ENCODE assay signal across 26 cellular contexts in genomic region chr1:218297867-218298266, GRCh38. TPM values are rescaled to one million over a fixed set of nuclear protein-coding genes. Genes with fewer than 3 reads are reported as not detected.
DNase-seq lines count a peak whose midpoint lies in the region; ATAC-seq and TF ChIP-seq lines count a peak whose summit lies in the region.
"Had no signal": no experiment of that assay in that cellular context is flagged by ENCODE, and none has a peak within 500 bp of the region (broad histone marks: within the 10 kb centered on the region; RNA-seq: fewer than 3 reads in every experiment).

No MANE protein-coding gene starts in this region.

- H3K9ac ChIP-seq in GM23248 (no peak overlapping the region), PC-3 (ENCODE audit: low read length) (no peak overlapping the region), skeletal muscle satellite cell (ENCODE audit: low read depth, low read length) (no peak overlapping the region), smooth muscle cell (ENCODE audit: low read depth) (no peak overlapping the region)
- H3K9ac ChIP-seq: BLaER1 had no signal

- no peak overlapping the region for H3K27ac ChIP-seq in GM23248
- no peak overlapping the region for H3K27ac ChIP-seq in PC-3 (ENCODE audit: low read length)
- H3K27ac ChIP-seq in epithelial cell of prostate: peak overlapping the region; percentile 32
- H3K27ac ChIP-seq in smooth muscle cell (ENCODE audit: low read depth): no peak overlapping the region
- H3K27ac ChIP-seq: BLaER1, heart left ventricle, pancreas had no signal

- intact Hi-C loops in PC-3 (cut with micrococcal nuclease): no loop called here

- H4K20me1 ChIP-seq in GM23248 (ENCODE audit: insufficient read depth) (no peaks in the 10 kb centered on the region), PC-3 (ENCODE audit: low read length) (peaks cover 13% of the 10 kb centered on the region), smooth muscle cell (ENCODE audit: low read depth) (peaks cover 32% of the 10 kb centered on the region)

- no peak overlapping the region for H2AFZ ChIP-seq in GM23248
- no peak overlapping the region for H2AFZ ChIP-seq in PC-3 (ENCODE audit: low read length)
- H2AFZ ChIP-seq in smooth muscle cell (ENCODE audit: low read depth): no peak overlapping the region

- no peak for TF ChIP-seq CTCF in PC-3 (conservative IDR thresholded peaks at IDR 0.05; ENCODE audit: low read depth, low read length)
- no peak for TF ChIP-seq CTCF in smooth muscle cell (IDR thresholded peaks at IDR 0.05; ENCODE audit: borderline replicate concordance, insufficient read depth, poor library complexity, severe bottlenecking)

- no TSS peak for BruUV-seq in PC-3 (replicated peaks; lab: Mats Ljungman, UMichigan)

- CTCF ChIA-PET in PC-3 (lab: Charles Lee): no interaction called here

- H3K27me3 ChIP-seq in GM23248 (replicated peaks; ENCODE audit: insufficient read depth) (no peaks in the 10 kb centered on the region), PC-3 (ENCODE audit: low read length) (no peaks in the 10 kb centered on the region), skeletal muscle satellite cell (ENCODE audit: control insufficient read depth, insufficient read depth, low read length) (no peaks in the 10 kb centered on the region), smooth muscle cell (ENCODE audit: low read depth) (no peaks in the 10 kb centered on the region)
- H3K27me3 ChIP-seq: BLaER1, heart left ventricle, MG63, pancreas had no signal

- no peak; the same call in 1 of the 2 replicates for ATAC-seq in PC-3
- ATAC-seq in GM21825 (IDR thresholded peaks at IDR 0.05; ENCODE audit: unreplicated experiment): no peak
- ATAC-seq: heart left ventricle, left cardiac atrium, mucosa of descending colon, pancreas, T-cell had no signal

- no peaks in the 10 kb centered on the region for H3K9me3 ChIP-seq in GM23248 (ENCODE audit: low read depth)
- no peaks in the 10 kb centered on the region for H3K9me3 ChIP-seq in PC-3 (ENCODE audit: low read length)
- no peaks in the 10 kb centered on the region for H3K9me3 ChIP-seq in skeletal muscle satellite cell (replicated peaks; ENCODE audit: low read length)
- no peaks in the 10 kb centered on the region for H3K9me3 ChIP-seq in smooth muscle cell (replicated peaks; ENCODE audit: low read depth)
- H3K9me3 ChIP-seq: BLaER1, heart left ventricle, MG63, mucosa of descending colon, pancreas had no signal

- H3K79me2 ChIP-seq in GM23248 (ENCODE audit: insufficient read depth): peaks cover 83% of the 10 kb centered on the region
- H3K79me2 ChIP-seq in PC-3 (ENCODE audit: low read length): peaks cover 98% of the 10 kb centered on the region
- H3K79me2 ChIP-seq in smooth muscle cell (ENCODE audit: low read depth): peaks cover 18% of the 10 kb centered on the region

- 53 to 59% methylated on average over 1 of the region's 1 CpG for WGBS in GM23248 (ENCODE audit: low coverage in 1 of 2, low lambda C conversion rate in 2 of 2, missing lambda C conversion rate in 2 of 2), 2 experiments
- 86% methylated on average over 1 of the region's 1 CpG for WGBS in smooth muscle cell (ENCODE audit: low lambda C conversion rate)

- H3K4me1 ChIP-seq in GM23248 (ENCODE audit: insufficient read depth): peaks cover 33% of the 10 kb centered on the region
- H3K4me1 ChIP-seq in PC-3 (ENCODE audit: insufficient read depth, low read length): peaks cover 13% of the 10 kb centered on the region; the same call in 1 of the 2 replicates
- H3K4me1 ChIP-seq in skeletal muscle satellite cell (ENCODE audit: control insufficient read depth, insufficient read depth, low read length): peaks cover 33% of the 10 kb centered on the region
- H3K4me1 ChIP-seq in smooth muscle cell (ENCODE audit: low read depth): peaks cover 5% of the 10 kb centered on the region
- H3K4me1 ChIP-seq: BLaER1 had no signal

- H3K4me2 ChIP-seq in GM23248 (ENCODE audit: unreplicated experiment): no peak overlapping the region
- no peak overlapping the region for H3K4me2 ChIP-seq in PC-3 (ENCODE audit: low read length)
- H3K4me2 ChIP-seq in skeletal muscle satellite cell (ENCODE audit: low read length): peak overlapping the region; percentile 4
- H3K4me2 ChIP-seq in smooth muscle cell: no peak overlapping the region
- H3K4me2 ChIP-seq: BLaER1 had no signal

- H3K9me2 ChIP-seq in GM23248 (ENCODE audit: insufficient read depth) (no peaks in the 10 kb centered on the region), PC-3 (replicated peaks; ENCODE audit: low read length) (no peaks in the 10 kb centered on the region)

- POLR2A ChIA-PET in PC-3 (lab: Charles Lee; ENCODE audit: unreplicated experiment): no interaction called here

- in situ Hi-C loops in GM23248 (cut with MboI): no loop called here

- DNase-seq in GM23248: peak; percentile 14
- peak; percentile 30 for DNase-seq in PC-3
- no peak for DNase-seq in epithelial cell of prostate (ENCODE audit: low read depth, low spot score)
- DNase-seq in activated gamma-delta T cell (lab: John Stamatoyannopoulos, UW): no peak
- no peak for DNase-seq in smooth muscle cell (lab: John Stamatoyannopoulos, UW; ENCODE audit: unreplicated experiment)
- DNase-seq: activated CD4-positive, alpha-beta memory T cell treated with anti-CD3 and anti-CD28 coated beads for 36 hours; activated CD4-positive, CD25-positive, alpha-beta regulatory T cell; activated naive CD8-positive, alpha-beta T cell treated with anti-CD3 and anti-CD28 coated beads for 36 hours; central memory CD4-positive, alpha-beta T cell; DMS79; heart left ventricle; KBM-7; left cardiac atrium; MG63; mucosa of descending colon; NCI-H2081 treated with DMSO at 0.1 percent for 48 hours; NCI-H345; NCI-H748 treated with DMSO at 0.1 percent for 48 hours; nephron progenitor cell; pancreas; stimulated activated CD4-positive, alpha-beta T cell treated with anti-CD3 and anti-CD28 coated beads, Interleukin-2, amount 100 ng/mL, for 48 hours; T-cell; trophoblast cell had no signal

- H3K36me3 ChIP-seq in GM23248 (ENCODE audit: low read depth) (no peaks in the 10 kb centered on the region; the same call in 1 of the 2 replicates), PC-3 (ENCODE audit: low read depth, low read length) (peaks cover 30% of the 10 kb centered on the region), skeletal muscle satellite cell (ENCODE audit: insufficient read depth, low read length) (peaks cover 3% of the 10 kb centered on the region), smooth muscle cell (ENCODE audit: low read depth) (peaks cover 8% of the 10 kb centered on the region)
- H3K36me3 ChIP-seq: pancreas had no signal

- H3F3A ChIP-seq in GM23248 (ENCODE audit: insufficient read depth) (no peaks in the 10 kb centered on the region), PC-3 (ENCODE audit: low read length, unreplicated experiment) (no peaks in the 10 kb centered on the region), smooth muscle cell (ENCODE audit: low read depth) (no peaks in the 10 kb centered on the region)

- H3K4me3 ChIP-seq in GM23248: no peak overlapping the region
- no peak overlapping the region for H3K4me3 ChIP-seq in PC-3 (ENCODE audit: low read length)
- H3K4me3 ChIP-seq in skeletal muscle satellite cell (ENCODE audit: low read length): no peak overlapping the region
- H3K4me3 ChIP-seq in smooth muscle cell: no peak overlapping the region
- H3K4me3 ChIP-seq: BLaER1, heart left ventricle, MG63, mucosa of descending colon, pancreas had no signal

RNA-seq across cellular contexts. Expression of gene RRP15, which starts 12.8 kb away (rescaled TPM):
- 4.6 and 5.4 TPM in 2 replicates for total RNA-seq in GM23248 (2014; rRNA removed; shearing (Covaris generic))
- 24.0 and 25.5 TPM in 2 replicates for polyA plus RNA-seq in GM23248 (2016; fragmentation: Nextera tagmentation; extraction: Ambion mirVana)
- total RNA-seq in PC-3 (2014; rRNA removed): 25.6 and 39.3 TPM in 2 replicates
- 6.3 and 8.1 TPM in 2 replicates for total RNA-seq in skeletal muscle satellite cell (2012; rRNA removed)
- 6.6 and 6.9 TPM in 2 replicates for total RNA-seq in smooth muscle cell
- polyA plus RNA-seq in smooth muscle cell: 13.2 and 20.0 TPM in 2 replicates

RNA-seq across cellular contexts. Expression of gene TGFB2, which starts 47.3 kb away (rescaled TPM):
- 0.51 and 0.97 TPM in 2 replicates for total RNA-seq in GM23248 (2014; rRNA removed; shearing (Covaris generic))
- 1.3 and 2.0 TPM in 2 replicates for polyA plus RNA-seq in GM23248 (2016; fragmentation: Nextera tagmentation; extraction: Ambion mirVana)
- total RNA-seq in PC-3 (2014; rRNA removed): 38.7 and 50.3 TPM in 2 replicates
- 3.0 and 3.5 TPM in 2 replicates for total RNA-seq in skeletal muscle satellite cell (2012; rRNA removed)
- total RNA-seq in smooth muscle cell: 63.3 and 76.5 TPM in 2 replicates
- 25.6 and 29.1 TPM in 2 replicates for polyA plus RNA-seq in smooth muscle cell
- total RNA-seq: activated CD4-positive, alpha-beta memory T cell treated with anti-CD3 and anti-CD28 coated beads for 36 hours had no signal

Comparison
In these comparisons a context has a peak if more than half of its experiments do, and no peak if none do; other contexts are left out.
1. DNase-seq: peak in GM23248 (single experiment) and PC-3 (single experiment); none in epithelial cell of prostate (single experiment), activated gamma-delta T cell (single experiment) and smooth muscle cell (single experiment).
2. RNA of gene TGFB2, which starts 47.3 kb away (total RNA-seq): 63.3 to 76.5 TPM in smooth muscle cell and 38.7 to 50.3 TPM in PC-3; 0.51 to 0.97 TPM in GM23248; every median in the first group is over 10 times any median in the second.